ENCODE assay signal across 17 cellular contexts in genomic region chr19:7215176-7215575, GRCh38.
"Had no signal": no experiment of that assay in that cellular context is flagged by ENCODE, and none has a peak within 500 bp of the region (broad histone marks: within the 10 kb centered on the region; RNA-seq: fewer than 3 reads in every experiment).

No MANE protein-coding gene starts in this region.

- H3K4me1 ChIP-seq: breast epithelium, parathyroid adenoma had no signal

- H3K4me3 ChIP-seq: breast epithelium, tibial nerve had no signal

- H3K36me3 Mint-ChIP-seq: activated CD8-positive, alpha-beta memory T cell treated with anti-CD3 and anti-CD28 coated beads, Interleukin-2, amount 10 ng/mL, durations not matched to agents 7 days and 5 days; activated naive CD8-positive, alpha-beta T cell treated with anti-CD3 and anti-CD28 coated beads, Interleukin-2, amount 10 ng/mL, durations not matched to agents 7 days and 5 days had no signal

- H3K27me3 ChIP-seq: breast epithelium, tibial nerve had no signal

- H3K9ac ChIP-seq: parathyroid adenoma had no signal

- FAIRE-seq: endometrium, small intestine, TTC549 had no signal

- H3K27ac ChIP-seq: breast epithelium, parathyroid adenoma had no signal

- ATAC-seq: activated CD8-positive, alpha-beta memory T cell treated with anti-CD3 and anti-CD28 coated beads, Interleukin-2, amount 10 ng/mL, durations not matched to agents 7 days and 5 days; activated T-cell treated with anti-CD3 and anti-CD28 coated beads, Interleukin-2, amount 50 U/mL, for 4 hours; esophagus mucosa had no signal

- DNase-seq: activated CD4-positive, CD25-positive, alpha-beta regulatory T cell; activated CD8-positive, alpha-beta memory T cell treated with anti-CD3 and anti-CD28 coated beads, Interleukin-2, amount 10 ng/mL, durations not matched to agents 7 days and 5 days; activated gamma-delta T cell; activated naive CD8-positive, alpha-beta T cell treated with anti-CD3 and anti-CD28 coated beads, Interleukin-2, amount 10 ng/mL, durations not matched to agents 7 days and 5 days; activated T-cell treated with anti-CD3 and anti-CD28 coated beads, Interleukin-2, amount 50 U/mL, for 4 hours; anterior cingulate cortex; glutamatergic neuron; left cardiac atrium; retina; small intestine had no signal

- H3K4me3 Mint-ChIP-seq: activated CD8-positive, alpha-beta memory T cell treated with anti-CD3 and anti-CD28 coated beads, Interleukin-2, amount 10 ng/mL, durations not matched to agents 7 days and 5 days; activated naive CD8-positive, alpha-beta T cell treated with anti-CD3 and anti-CD28 coated beads, Interleukin-2, amount 10 ng/mL, durations not matched to agents 7 days and 5 days; activated T-cell treated with anti-CD3 and anti-CD28 coated beads, Interleukin-2, amount 50 U/mL, for 4 hours; T-helper 1 cell treated with Interleukin-12 subunit alpha and Interleukin-12 subunit beta and Interleukin-4 antibody, amounts not matched to agents 30 μg/mL and 1 μg/mL, for 36 hours had no signal

- H3K36me3 ChIP-seq: breast epithelium, tibial nerve had no signal

- H3K9me3 Mint-ChIP-seq: activated naive CD8-positive, alpha-beta T cell treated with anti-CD3 and anti-CD28 coated beads, Interleukin-2, amount 10 ng/mL, durations not matched to agents 7 days and 5 days; activated T-cell treated with anti-CD3 and anti-CD28 coated beads, Interleukin-2, amount 50 U/mL, for 4 hours; T-helper 1 cell treated with Interleukin-12 subunit alpha and Interleukin-12 subunit beta and Interleukin-4 antibody, amounts not matched to agents 30 μg/mL and 1 μg/mL, for 36 hours had no signal

- H3K9me3 ChIP-seq: breast epithelium, tibial nerve had no signal

- H3K4me1 Mint-ChIP-seq: activated CD8-positive, alpha-beta memory T cell treated with anti-CD3 and anti-CD28 coated beads, Interleukin-2, amount 10 ng/mL, durations not matched to agents 7 days and 5 days; activated naive CD8-positive, alpha-beta T cell treated with anti-CD3 and anti-CD28 coated beads, Interleukin-2, amount 10 ng/mL, durations not matched to agents 7 days and 5 days had no signal

- H3K27ac Mint-ChIP-seq: activated CD8-positive, alpha-beta memory T cell treated with anti-CD3 and anti-CD28 coated beads, Interleukin-2, amount 10 ng/mL, durations not matched to agents 7 days and 5 days; activated naive CD8-positive, alpha-beta T cell treated with anti-CD3 and anti-CD28 coated beads, Interleukin-2, amount 10 ng/mL, durations not matched to agents 7 days and 5 days; T-helper 1 cell treated with Interleukin-12 subunit alpha and Interleukin-12 subunit beta and Interleukin-4 antibody, amounts not matched to agents 30 μg/mL and 1 μg/mL, for 36 hours had no signal
